8 cellular contexts compared by ENCODE assay signal in the genomic region with DNA sequence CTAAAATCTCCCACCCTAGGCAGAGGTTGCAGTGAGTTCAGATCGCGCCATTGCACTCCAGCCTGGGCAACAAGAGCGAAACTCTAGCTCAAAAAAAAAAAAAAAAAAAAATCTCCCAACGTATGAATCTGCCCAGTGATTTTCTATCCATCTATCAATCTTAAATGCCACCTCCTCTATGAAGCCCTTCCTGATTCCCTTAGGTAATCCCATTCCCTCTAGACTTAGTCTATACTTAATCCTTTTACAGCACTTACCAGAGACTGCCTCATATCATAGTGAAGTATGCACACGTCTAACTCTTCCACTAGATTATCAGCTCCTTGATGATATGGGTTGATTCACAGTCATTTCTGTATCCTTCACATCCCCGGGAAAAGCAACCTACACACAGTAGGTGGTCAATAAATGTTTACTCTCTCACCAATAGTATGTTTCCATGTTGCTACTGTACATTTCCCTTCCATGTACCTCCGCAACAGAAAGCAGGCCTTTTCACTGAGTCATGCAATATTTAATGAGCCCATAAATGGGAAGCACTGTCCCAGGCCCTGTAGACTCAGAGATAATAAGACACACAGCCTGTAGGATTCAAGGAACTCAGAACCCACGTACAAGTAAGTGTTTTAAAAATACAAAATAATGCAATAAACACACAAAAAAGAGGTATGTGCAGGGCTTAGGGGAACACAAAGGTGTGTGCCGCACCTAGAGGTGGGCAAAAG. TPM values are rescaled to one million over a fixed set of nuclear protein-coding genes. Genes with fewer than 3 reads are reported as not detected.
DNase-seq lines count a peak whose midpoint lies in the region; ATAC-seq and TF ChIP-seq lines count a peak whose summit lies in the region.

No MANE protein-coding gene starts in this region.

- no peak for ATAC-seq in lower lobe of right lung
- no peak for ATAC-seq in HG02610 (IDR thresholded peaks at IDR 0.05; ENCODE audit: unreplicated experiment)

- CTCF ChIA-PET in A673 (lab: Charles Lee), result interaction anchor here (0.5 kb wide), 1 partner anchor 473 kb away, joined by 3 read pairs; no protein-coding TSS in a partner anchor

- H3K36me3 ChIP-seq in A673 (ENCODE audit: insufficient read depth, low read length, poor library complexity, severe bottlenecking) (peaks cover 49% of the 10 kb centered on the region), adipocyte (ENCODE audit: control insufficient read depth, insufficient read depth, low read length, severe bottlenecking) (peaks cover 53% of the 10 kb centered on the region), lower lobe of right lung (peaks cover 54% of the 10 kb centered on the region)

- intact Hi-C loops in A673 (cut with micrococcal nuclease; ENCODE audit: unreplicated experiment) (no loop called here), lower lobe of right lung (cut with DNase I) (no loop called here)

- no TSS peak for BruUV-seq in A673 (replicated peaks; lab: Mats Ljungman, UMichigan)

- H3K9me3 ChIP-seq in A673 (ENCODE audit: low read depth, low read length, poor library complexity, severe bottlenecking) (no peaks in the 10 kb centered on the region), adipocyte (ENCODE audit: control insufficient read depth, low read length) (no peaks in the 10 kb centered on the region), lower lobe of right lung (no peaks in the 10 kb centered on the region)

- POLR2A ChIA-PET in A673 (lab: Charles Lee; ENCODE audit: low non-redundant PET), result interaction anchor here (0.6 kb wide), 1 partner anchor 27 kb away, joined by 3 read pairs; no protein-coding TSS in a partner anchor

- H3K9ac ChIP-seq in adipocyte (ENCODE audit: low read length), result peak overlapping the region; percentile 90

- H3K27me3 ChIP-seq in A673 (replicated peaks; ENCODE audit: insufficient read depth, low read depth, low read length, poor library complexity), result no peaks in the 10 kb centered on the region
- no peaks in the 10 kb centered on the region for H3K27me3 ChIP-seq in adipocyte (replicated peaks; ENCODE audit: control insufficient read depth, insufficient read depth, low read length)
- H3K27me3 ChIP-seq in lower lobe of right lung (ENCODE audit: low read depth), result no peaks in the 10 kb centered on the region

- peak; percentile 4 for DNase-seq in A673 (ENCODE audit: low spot score)
- DNase-seq in HT1080 (ENCODE audit: low read depth), result peak; percentile 24
- DNase-seq in adipocyte (ENCODE audit: low read depth), result peak; percentile 10
- no peak for DNase-seq in lower lobe of right lung
- DNase-seq in DMS 273 (lab: John Stamatoyannopoulos, UW; ENCODE audit: unreplicated experiment), result no peak
- DNase-seq in GM03348 (ENCODE audit: low spot score), result no peak
- DNase-seq in GM10266 (ENCODE audit: extremely low spot score), result no peak

- H3K4me1 ChIP-seq in A673 (ENCODE audit: insufficient read depth, low read length, poor library complexity, severe bottlenecking) (peaks cover 16% of the 10 kb centered on the region), adipocyte (ENCODE audit: control insufficient read depth, insufficient read depth, low read length) (peaks cover 24% of the 10 kb centered on the region), lower lobe of right lung (peaks cover 32% of the 10 kb centered on the region)

- peak overlapping the region; percentile 88 for H3K4me3 ChIP-seq in A673 (ENCODE audit: low read depth, low read length, poor library complexity, severe bottlenecking)
- peak overlapping the region; percentile 94 for H3K4me3 ChIP-seq in adipocyte (ENCODE audit: low read length)
- H3K4me3 ChIP-seq in lower lobe of right lung, result peak overlapping the region; percentile 76

- no peak for TF ChIP-seq CTCF in A673 (conservative IDR thresholded peaks at IDR 0.05; ENCODE audit: low read depth, low read length)
- TF ChIP-seq CTCF in lower lobe of right lung (IDR thresholded peaks at IDR 0.05), result no peak
- no peak for TF ChIP-seq CTCF in GM10266 (IDR thresholded peaks at IDR 0.05; ENCODE audit: control insufficient read depth, insufficient read depth, low read depth, missing control alignments)

- H3K27ac ChIP-seq in A673 (ENCODE audit: low read depth, low read length, poor library complexity, severe bottlenecking), result peak overlapping the region; percentile 69
- H3K27ac ChIP-seq in lower lobe of right lung, result no peak overlapping the region

RNA-seq across cellular contexts. Expression of a gene that starts 1.2 kb away (rescaled TPM):
- total RNA-seq in A673 (2021) (143 and 149 TPM in 2 replicates), lower lobe of right lung (51.7 TPM)
- 72.2 and 88.3 TPM in 2 replicates for total RNA-seq in HT1080 (2014; rRNA removed; shearing (Covaris generic))
- 47.8 and 55.0 TPM in 2 replicates for polyA plus RNA-seq in HT1080 (2015; cell fraction: cytosol; rRNA removed)
- 94.6 and 101 TPM in 2 replicates for polyA plus RNA-seq in HT1080 (2015; cell fraction: nucleus; rRNA removed)

RNA-seq across cellular contexts. Expression of a gene that starts 1.4 kb away (rescaled TPM):
- 31.9 and 33.7 TPM in 2 replicates for total RNA-seq in A673 (2021)
- total RNA-seq in HT1080 (2014; rRNA removed; shearing (Covaris generic)), result 13.7 and 17.7 TPM in 2 replicates
- polyA plus RNA-seq in HT1080 (2015; cell fraction: cytosol; rRNA removed), result 27.0 and 29.5 TPM in 2 replicates
- polyA plus RNA-seq in HT1080 (2015; cell fraction: nucleus; rRNA removed), result 28.0 TPM in 2 replicates
- 20.8 TPM for total RNA-seq in lower lobe of right lung

Comparison
In these comparisons a context has a peak if more than half of its experiments do, and no peak if none do; other contexts are left out.
1. DNase-seq: peak in A673 (single experiment), HT1080 (single experiment) and adipocyte (single experiment); none in lower lobe of right lung (single experiment), DMS 273 (single experiment), GM03348 (single experiment) and GM10266 (single experiment).
2. Peak in every context shown above with its lines, with median percentiles within 50 percentile points of each other: H3K4me3 ChIP-seq.